In the genomic region with DNA sequence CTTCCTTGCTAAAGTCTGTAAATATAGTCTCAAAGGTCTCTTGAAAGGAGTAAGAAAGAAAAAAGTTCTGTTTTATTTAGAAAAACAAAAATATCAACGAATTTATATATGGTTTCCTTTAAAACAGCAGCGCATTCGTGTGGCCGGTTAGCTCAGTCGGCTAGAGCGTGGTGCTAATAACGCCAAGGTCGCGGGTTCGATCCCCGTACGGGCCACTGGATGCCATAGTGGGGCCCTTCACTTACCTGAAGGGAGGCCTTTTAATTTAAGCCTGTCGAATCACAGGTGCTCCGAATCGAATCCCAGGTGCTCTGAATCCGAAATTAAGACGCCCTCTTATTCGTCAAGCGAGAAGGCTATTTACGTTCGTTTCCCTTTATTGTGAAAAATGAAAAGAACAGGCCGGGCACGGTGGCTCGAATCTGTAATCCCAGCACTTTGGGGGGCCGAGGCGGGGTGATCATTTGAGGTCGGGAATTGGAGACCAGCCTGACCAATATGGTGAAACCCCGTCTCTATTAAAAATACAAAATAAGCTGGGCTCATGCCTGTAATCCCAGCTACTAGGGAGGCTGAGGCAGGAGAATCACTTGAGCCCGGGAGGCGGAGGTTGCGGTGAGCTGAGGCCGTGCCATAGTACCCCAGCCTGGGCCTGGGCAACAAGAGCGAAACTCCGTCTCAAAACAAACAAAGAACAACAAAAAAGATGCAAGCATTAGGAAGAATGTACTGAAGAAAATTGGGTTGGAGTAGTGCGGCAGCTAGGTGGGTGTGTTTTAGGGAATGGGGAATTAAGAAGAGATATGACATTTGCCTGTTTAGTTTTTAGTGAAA, we compare ENCODE assay signal across 1 cellular context.
TF ChIP-seq lines count a peak whose summit lies in the region.

No MANE protein-coding gene starts in this region.

TF ChIP-seq in HEK293, 187 proteins besides CTCF, POLR2A, EP300 and RAD21 (continued from another document and continues in another):
- no peak for TF ChIP-seq ZNF341 (tag by site-specific recombination; IDR thresholded peaks at IDR 0.05; ENCODE audit: low read depth)
- TF ChIP-seq, protein P1, sequence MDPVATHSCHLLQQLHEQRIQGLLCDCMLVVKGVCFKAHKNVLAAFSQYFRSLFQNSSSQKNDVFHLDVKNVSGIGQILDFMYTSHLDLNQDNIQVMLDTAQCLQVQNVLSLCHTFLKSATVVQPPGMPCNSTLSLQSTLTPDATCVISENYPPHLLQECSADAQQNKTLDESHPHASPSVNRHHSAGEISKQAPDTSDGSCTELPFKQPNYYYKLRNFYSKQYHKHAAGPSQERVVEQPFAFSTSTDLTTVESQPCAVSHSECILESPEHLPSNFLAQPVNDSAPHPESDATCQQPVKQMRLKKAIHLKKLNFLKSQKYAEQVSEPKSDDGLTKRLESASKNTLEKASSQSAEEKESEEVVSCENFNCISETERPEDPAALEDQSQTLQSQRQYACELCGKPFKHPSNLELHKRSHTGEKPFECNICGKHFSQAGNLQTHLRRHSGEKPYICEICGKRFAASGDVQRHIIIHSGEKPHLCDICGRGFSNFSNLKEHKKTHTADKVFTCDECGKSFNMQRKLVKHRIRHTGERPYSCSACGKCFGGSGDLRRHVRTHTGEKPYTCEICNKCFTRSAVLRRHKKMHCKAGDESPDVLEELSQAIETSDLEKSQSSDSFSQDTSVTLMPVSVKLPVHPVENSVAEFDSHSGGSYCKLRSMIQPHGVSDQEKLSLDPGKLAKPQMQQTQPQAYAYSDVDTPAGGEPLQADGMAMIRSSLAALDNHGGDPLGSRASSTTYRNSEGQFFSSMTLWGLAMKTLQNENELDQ (tag by site-specific recombination; IDR thresholded peaks at IDR 0.05; ENCODE audit: low read depth), result no peak
- TF ChIP-seq ZSCAN30 (tag by site-specific recombination; IDR thresholded peaks at IDR 0.05), result peak; percentile 88
- TF ChIP-seq ZNF24 (tag by site-specific recombination; IDR thresholded peaks at IDR 0.05), result peak; percentile 68; the same call in 1 of the 2 replicates
- TF ChIP-seq, protein P2, sequence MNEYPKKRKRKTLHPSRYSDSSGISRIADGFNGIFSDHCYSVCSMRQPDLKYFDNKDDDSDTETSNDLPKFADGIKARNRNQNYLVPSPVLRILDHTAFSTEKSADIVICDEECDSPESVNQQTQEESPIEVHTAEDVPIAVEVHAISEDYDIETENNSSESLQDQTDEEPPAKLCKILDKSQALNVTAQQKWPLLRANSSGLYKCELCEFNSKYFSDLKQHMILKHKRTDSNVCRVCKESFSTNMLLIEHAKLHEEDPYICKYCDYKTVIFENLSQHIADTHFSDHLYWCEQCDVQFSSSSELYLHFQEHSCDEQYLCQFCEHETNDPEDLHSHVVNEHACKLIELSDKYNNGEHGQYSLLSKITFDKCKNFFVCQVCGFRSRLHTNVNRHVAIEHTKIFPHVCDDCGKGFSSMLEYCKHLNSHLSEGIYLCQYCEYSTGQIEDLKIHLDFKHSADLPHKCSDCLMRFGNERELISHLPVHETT (tag by site-specific recombination; IDR thresholded peaks at IDR 0.05), result no peak
- no peak for TF ChIP-seq ZNF707 (tag by site-specific recombination; IDR thresholded peaks at IDR 0.05)
- TF ChIP-seq, protein P3, sequence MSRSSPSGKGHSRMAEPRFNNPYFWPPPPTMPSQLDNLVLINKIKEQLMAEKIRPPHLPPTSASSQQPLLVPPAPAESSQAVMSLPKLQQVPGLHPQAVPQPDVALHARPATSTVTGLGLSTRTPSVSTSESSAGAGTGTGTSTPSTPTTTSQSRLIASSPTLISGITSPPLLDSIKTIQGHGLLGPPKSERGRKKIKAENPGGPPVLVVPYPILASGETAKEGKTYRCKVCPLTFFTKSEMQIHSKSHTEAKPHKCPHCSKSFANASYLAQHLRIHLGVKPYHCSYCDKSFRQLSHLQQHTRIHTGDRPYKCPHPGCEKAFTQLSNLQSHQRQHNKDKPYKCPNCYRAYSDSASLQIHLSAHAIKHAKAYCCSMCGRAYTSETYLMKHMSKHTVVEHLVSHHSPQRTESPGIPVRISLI (tag by site-specific recombination; IDR thresholded peaks at IDR 0.05), result peak; percentile 83
- TF ChIP-seq, protein P4, sequence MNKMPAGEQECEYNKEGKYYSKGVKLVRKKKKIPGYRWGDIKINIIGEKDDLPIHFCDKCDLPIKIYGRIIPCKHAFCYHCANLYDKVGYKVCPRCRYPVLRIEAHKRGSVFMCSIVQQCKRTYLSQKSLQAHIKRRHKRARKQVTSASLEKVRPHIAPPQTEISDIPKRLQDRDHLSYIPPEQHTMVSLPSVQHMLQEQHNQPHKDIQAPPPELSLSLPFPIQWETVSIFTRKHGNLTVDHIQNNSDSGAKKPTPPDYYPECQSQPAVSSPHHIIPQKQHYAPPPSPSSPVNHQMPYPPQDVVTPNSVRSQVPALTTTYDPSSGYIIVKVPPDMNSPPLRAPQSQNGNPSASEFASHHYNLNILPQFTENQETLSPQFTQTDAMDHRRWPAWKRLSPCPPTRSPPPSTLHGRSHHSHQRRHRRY (tag by site-specific recombination; IDR thresholded peaks at IDR 0.05), result no peak
- no peak for TF ChIP-seq SALL2 (tag by site-specific recombination; IDR thresholded peaks at IDR 0.05; ENCODE audit: borderline replicate concordance)
- peak; percentile 77 for TF ChIP-seq ZBTB8A (tag by site-specific recombination; IDR thresholded peaks at IDR 0.05)
- TF ChIP-seq KLF10 (tag by site-specific recombination; IDR thresholded peaks at IDR 0.05), result peak; percentile 48; the same call in 1 of the 2 replicates
- TF ChIP-seq, protein P5, sequence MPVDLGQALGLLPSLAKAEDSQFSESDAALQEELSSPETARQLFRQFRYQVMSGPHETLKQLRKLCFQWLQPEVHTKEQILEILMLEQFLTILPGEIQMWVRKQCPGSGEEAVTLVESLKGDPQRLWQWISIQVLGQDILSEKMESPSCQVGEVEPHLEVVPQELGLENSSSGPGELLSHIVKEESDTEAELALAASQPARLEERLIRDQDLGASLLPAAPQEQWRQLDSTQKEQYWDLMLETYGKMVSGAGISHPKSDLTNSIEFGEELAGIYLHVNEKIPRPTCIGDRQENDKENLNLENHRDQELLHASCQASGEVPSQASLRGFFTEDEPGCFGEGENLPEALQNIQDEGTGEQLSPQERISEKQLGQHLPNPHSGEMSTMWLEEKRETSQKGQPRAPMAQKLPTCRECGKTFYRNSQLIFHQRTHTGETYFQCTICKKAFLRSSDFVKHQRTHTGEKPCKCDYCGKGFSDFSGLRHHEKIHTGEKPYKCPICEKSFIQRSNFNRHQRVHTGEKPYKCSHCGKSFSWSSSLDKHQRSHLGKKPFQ (tag by site-specific recombination; IDR thresholded peaks at IDR 0.05), result no peak
- TF ChIP-seq, protein P6, sequence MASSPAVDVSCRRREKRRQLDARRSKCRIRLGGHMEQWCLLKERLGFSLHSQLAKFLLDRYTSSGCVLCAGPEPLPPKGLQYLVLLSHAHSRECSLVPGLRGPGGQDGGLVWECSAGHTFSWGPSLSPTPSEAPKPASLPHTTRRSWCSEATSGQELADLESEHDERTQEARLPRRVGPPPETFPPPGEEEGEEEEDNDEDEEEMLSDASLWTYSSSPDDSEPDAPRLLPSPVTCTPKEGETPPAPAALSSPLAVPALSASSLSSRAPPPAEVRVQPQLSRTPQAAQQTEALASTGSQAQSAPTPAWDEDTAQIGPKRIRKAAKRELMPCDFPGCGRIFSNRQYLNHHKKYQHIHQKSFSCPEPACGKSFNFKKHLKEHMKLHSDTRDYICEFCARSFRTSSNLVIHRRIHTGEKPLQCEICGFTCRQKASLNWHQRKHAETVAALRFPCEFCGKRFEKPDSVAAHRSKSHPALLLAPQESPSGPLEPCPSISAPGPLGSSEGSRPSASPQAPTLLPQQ (tag by site-specific recombination; IDR thresholded peaks at IDR 0.05), result peak; percentile 98
- 0 out of 2 replicates have a peak, but pooled peaks have one; percentile 22 for TF ChIP-seq ZBTB21 (tag by site-specific recombination; IDR thresholded peaks at IDR 0.05)
- TF ChIP-seq, protein P7, sequence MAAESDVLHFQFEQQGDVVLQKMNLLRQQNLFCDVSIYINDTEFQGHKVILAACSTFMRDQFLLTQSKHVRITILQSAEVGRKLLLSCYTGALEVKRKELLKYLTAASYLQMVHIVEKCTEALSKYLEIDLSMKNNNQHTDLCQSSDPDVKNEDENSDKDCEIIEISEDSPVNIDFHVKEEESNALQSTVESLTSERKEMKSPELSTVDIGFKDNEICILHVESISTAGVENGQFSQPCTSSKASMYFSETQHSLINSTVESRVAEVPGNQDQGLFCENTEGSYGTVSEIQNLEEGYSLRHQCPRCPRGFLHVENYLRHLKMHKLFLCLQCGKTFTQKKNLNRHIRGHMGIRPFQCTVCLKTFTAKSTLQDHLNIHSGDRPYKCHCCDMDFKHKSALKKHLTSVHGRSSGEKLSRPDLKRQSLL (tag by site-specific recombination; IDR thresholded peaks at IDR 0.05), result no peak
- peak; percentile 26 for TF ChIP-seq ZNF510 (tag by site-specific recombination; IDR thresholded peaks at IDR 0.05; ENCODE audit: insufficient replicate concordance)
- TF ChIP-seq ZNF311 (tag by site-specific recombination; IDR thresholded peaks at IDR 0.05; ENCODE audit: borderline replicate concordance), result no peak
- TF ChIP-seq ZNF37A (tag by site-specific recombination; IDR thresholded peaks at IDR 0.05), result peak; percentile 42; the same call in 1 of the 2 replicates
- no peak for TF ChIP-seq ZNF155 (tag by site-specific recombination; IDR thresholded peaks at IDR 0.05)
- peak; percentile 9 for TF ChIP-seq ZNF335 (tag by site-specific recombination; conservative IDR thresholded peaks at IDR 0.05)
- TF ChIP-seq ZNF791 (tag by site-specific recombination; IDR thresholded peaks at IDR 0.05), result no peak
- TF ChIP-seq MYNN (tag by site-specific recombination; IDR thresholded peaks at IDR 0.05; ENCODE audit: borderline replicate concordance), result no peak
- TF ChIP-seq, protein P8, sequence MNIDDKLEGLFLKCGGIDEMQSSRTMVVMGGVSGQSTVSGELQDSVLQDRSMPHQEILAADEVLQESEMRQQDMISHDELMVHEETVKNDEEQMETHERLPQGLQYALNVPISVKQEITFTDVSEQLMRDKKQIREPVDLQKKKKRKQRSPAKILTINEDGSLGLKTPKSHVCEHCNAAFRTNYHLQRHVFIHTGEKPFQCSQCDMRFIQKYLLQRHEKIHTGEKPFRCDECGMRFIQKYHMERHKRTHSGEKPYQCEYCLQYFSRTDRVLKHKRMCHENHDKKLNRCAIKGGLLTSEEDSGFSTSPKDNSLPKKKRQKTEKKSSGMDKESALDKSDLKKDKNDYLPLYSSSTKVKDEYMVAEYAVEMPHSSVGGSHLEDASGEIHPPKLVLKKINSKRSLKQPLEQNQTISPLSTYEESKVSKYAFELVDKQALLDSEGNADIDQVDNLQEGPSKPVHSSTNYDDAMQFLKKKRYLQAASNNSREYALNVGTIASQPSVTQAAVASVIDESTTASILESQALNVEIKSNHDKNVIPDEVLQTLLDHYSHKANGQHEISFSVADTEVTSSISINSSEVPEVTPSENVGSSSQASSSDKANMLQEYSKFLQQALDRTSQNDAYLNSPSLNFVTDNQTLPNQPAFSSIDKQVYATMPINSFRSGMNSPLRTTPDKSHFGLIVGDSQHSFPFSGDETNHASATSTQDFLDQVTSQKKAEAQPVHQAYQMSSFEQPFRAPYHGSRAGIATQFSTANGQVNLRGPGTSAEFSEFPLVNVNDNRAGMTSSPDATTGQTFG (tag by site-specific recombination; IDR thresholded peaks at IDR 0.05; ENCODE audit: borderline replicate concordance), result no peak
- no peak for TF ChIP-seq ZNF112 (tag by site-specific recombination; IDR thresholded peaks at IDR 0.05)
- TF ChIP-seq, protein P9, sequence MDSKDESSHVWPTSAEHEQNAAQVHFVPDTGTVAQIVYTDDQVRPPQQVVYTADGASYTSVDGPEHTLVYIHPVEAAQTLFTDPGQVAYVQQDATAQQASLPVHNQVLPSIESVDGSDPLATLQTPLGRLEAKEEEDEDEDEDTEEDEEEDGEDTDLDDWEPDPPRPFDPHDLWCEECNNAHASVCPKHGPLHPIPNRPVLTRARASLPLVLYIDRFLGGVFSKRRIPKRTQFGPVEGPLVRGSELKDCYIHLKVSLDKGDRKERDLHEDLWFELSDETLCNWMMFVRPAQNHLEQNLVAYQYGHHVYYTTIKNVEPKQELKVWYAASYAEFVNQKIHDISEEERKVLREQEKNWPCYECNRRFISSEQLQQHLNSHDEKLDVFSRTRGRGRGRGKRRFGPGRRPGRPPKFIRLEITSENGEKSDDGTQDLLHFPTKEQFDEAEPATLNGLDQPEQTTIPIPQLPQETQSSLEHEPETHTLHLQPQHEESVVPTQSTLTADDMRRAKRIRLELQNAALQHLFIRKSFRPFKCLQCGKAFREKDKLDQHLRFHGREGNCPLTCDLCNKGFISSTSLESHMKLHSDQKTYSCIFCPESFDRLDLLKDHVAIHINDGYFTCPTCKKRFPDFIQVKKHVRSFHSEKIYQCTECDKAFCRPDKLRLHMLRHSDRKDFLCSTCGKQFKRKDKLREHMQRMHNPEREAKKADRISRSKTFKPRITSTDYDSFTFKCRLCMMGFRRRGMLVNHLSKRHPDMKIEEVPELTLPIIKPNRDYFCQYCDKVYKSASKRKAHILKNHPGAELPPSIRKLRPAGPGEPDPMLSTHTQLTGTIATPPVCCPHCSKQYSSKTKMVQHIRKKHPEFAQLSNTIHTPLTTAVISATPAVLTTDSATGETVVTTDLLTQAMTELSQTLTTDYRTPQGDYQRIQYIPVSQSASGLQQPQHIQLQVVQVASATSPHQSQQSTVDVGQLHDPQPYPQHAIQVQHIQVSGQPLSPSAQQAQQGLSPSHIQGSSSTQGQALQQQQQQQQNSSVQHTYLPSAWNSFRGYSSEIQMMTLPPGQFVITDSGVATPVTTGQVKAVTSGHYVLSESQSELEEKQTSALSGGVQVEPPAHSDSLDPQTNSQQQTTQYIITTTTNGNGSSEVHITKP (tag by site-specific recombination; IDR thresholded peaks at IDR 0.05), result peak; percentile 10; the same call in 1 of the 2 replicates
- TF ChIP-seq MZF1 (tag by site-specific recombination; IDR thresholded peaks at IDR 0.05; ENCODE audit: borderline replicate concordance), result 0 out of 2 replicates have a peak, but pooled peaks have one; percentile 58
- TF ChIP-seq ZNF529 (tag by site-specific recombination; IDR thresholded peaks at IDR 0.05; ENCODE audit: insufficient replicate concordance), result no peak
- TF ChIP-seq GLIS1 (tag by site-specific recombination; IDR thresholded peaks at IDR 0.05), result no peak
- TF ChIP-seq, protein P10, sequence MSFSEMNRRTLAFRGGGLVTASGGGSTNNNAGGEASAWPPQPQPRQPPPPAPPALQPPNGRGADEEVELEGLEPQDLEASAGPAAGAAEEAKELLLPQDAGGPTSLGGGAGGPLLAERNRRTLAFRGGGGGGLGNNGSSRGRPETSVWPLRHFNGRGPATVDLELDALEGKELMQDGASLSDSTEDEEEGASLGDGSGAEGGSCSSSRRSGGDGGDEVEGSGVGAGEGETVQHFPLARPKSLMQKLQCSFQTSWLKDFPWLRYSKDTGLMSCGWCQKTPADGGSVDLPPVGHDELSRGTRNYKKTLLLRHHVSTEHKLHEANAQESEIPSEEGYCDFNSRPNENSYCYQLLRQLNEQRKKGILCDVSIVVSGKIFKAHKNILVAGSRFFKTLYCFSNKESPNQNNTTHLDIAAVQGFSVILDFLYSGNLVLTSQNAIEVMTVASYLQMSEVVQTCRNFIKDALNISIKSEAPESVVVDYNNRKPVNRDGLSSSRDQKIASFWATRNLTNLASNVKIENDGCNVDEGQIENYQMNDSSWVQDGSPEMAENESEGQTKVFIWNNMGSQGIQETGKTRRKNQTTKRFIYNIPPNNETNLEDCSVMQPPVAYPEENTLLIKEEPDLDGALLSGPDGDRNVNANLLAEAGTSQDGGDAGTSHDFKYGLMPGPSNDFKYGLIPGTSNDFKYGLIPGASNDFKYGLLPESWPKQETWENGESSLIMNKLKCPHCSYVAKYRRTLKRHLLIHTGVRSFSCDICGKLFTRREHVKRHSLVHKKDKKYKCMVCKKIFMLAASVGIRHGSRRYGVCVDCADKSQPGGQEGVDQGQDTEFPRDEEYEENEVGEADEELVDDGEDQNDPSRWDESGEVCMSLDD (tag by site-specific recombination; IDR thresholded peaks at IDR 0.05), result peak; percentile 74; the same call in 1 of the 2 replicates
- TF ChIP-seq ZNF600 (tag by site-specific recombination; IDR thresholded peaks at IDR 0.05), result peak; percentile 63; the same call in 1 of the 2 replicates
- peak; percentile 52; the same call in 1 of the 2 replicates for TF ChIP-seq KLF8 (tag by site-specific recombination; IDR thresholded peaks at IDR 0.05)
- no peak for TF ChIP-seq OVOL3 (tag by site-specific recombination; IDR thresholded peaks at IDR 0.05)
